In the genomic region with DNA sequence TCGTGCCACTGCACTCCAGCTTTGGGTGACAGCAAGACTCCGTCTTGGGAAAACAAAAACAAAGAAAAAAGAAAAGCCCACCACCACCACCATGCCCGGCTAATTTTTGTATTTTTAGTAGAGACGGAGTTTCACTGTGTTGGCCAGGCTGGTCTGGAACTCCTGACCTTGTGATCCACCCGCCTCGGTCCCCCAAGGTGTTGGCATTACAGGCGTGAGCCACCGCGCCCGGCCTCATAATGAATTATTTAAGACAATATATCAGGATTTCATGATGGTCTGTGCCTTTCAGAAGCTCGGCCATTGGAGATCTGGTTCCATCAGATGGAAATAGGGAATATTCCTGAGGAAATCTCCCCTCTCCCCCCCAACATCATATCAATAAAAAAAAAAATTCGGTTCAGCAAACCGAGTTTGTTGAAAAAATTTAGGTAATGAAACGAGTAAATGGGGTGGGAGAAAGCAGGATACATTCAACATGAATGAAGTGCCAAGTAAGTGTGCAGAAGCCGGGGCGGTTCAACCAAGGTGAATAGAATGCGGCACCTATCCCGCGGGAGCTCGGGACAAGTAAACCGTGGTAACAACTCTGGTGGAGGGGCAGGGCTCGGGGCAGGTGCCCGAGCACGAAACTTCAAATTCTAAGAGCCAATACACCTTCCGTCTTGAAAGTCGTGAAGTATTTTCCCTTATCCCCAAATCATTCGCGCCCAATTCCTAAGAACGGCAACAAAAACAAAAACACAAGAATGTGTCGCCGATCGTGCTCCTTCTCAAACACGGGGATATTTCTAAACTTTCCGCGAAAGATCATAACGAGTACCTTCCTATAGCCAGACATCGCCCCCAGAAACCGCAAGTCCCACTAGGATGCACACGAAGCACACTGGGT, we compare ENCODE assay signal across 7 cellular contexts. TPM values are rescaled to one million over a fixed set of nuclear protein-coding genes. Genes with fewer than 3 reads are reported as not detected.
DNase-seq lines count a peak whose midpoint lies in the region; ATAC-seq and TF ChIP-seq lines count a peak whose summit lies in the region.

No MANE protein-coding gene starts in this region.

- H3K9me3 ChIP-seq in HEK293 (ENCODE audit: control insufficient read depth, insufficient read depth, low read depth, low read length) (no peaks in the 10 kb centered on the region), esophagus muscularis mucosa (no peaks in the 10 kb centered on the region), parathyroid adenoma (ENCODE audit: control insufficient read depth, low read length) (no peaks in the 10 kb centered on the region)

- POLR2A ChIA-PET in HEK293 (lab: Yijun Ruan, JAX) = interaction anchor here (1.3 to 2.6 kb wide), 3 partner anchors 14 to 73 kb away, joined by 4 to 42 read pairs (median 24); partner anchors contain the start of genes CTPS2 and SYAP1

- TF ChIP-seq CTCF in HEK293 (tag by site-specific recombination; IDR thresholded peaks at IDR 0.05) (no peak), esophagus muscularis mucosa (IDR thresholded peaks at IDR 0.05) (no peak), parathyroid adenoma (IDR thresholded peaks at IDR 0.05) (no peak)

- peak overlapping the region; percentile 63 for H3K4me3 ChIP-seq in HEK293 (ENCODE audit: low read depth, low read length)
- H3K4me3 ChIP-seq in esophagus muscularis mucosa = peak overlapping the region; percentile 72 to 97 (median 80)
- peak overlapping the region; percentile 74 for H3K4me3 ChIP-seq in parathyroid adenoma (ENCODE audit: low read depth, low read length)

- 16% methylated on average over 38 of the region's 39 CpGs for WGBS in esophagus muscularis mucosa

- intact Hi-C loops in esophagus muscularis mucosa (cut with DNase I) = loop anchor here (5.0 kb wide), 2 partner anchors 63 to 82 kb away; no protein-coding TSS in a partner anchor

- H3K79me2 ChIP-seq in parathyroid adenoma = no peaks in the 10 kb centered on the region

- H3K9ac ChIP-seq in parathyroid adenoma = no peak overlapping the region

- H3K4me2 ChIP-seq in parathyroid adenoma (ENCODE audit: low read length) = peak overlapping the region; percentile 71

- H3K4me1 ChIP-seq in HEK293 (ENCODE audit: control insufficient read depth, insufficient read depth, low read length) (peaks cover 10% of the 10 kb centered on the region; the same call in 1 of the 2 replicates), esophagus muscularis mucosa (peaks cover 11 to 26% (median 16%) of the 10 kb centered on the region in 4 donors), parathyroid adenoma (no peaks in the 10 kb centered on the region)

- TF ChIP-seq EP300 in esophagus muscularis mucosa (IDR thresholded peaks at IDR 0.05) = no peak

- H3K27me3 ChIP-seq in esophagus muscularis mucosa (no peaks in the 10 kb centered on the region), parathyroid adenoma (ENCODE audit: control insufficient read depth, insufficient read depth, low read length) (no peaks in the 10 kb centered on the region)

- ATAC-seq in SK-N-SH treated with all-trans-retinoic acid at 6 μM for 48 hours = peak; percentile 21
- ATAC-seq in GM19023 (IDR thresholded peaks at IDR 0.05; ENCODE audit: unreplicated experiment) = no peak

- TF ChIP-seq POLR2A in esophagus muscularis mucosa (IDR thresholded peaks at IDR 0.05; ENCODE audit: low read depth) = no peak

- peaks cover 4 to 9% of the 10 kb centered on the region in 2 experiments; a peak in 2 of 3 replicates for H3K36me3 ChIP-seq in HEK293 (ENCODE audit: control insufficient read depth in 2 of 2, insufficient read depth in 1 of 2, low read length in 2 of 2)
- H3K36me3 ChIP-seq in esophagus muscularis mucosa = peaks cover 0 to under 1% (median 0%) of the 10 kb centered on the region in 4 donors
- no peaks in the 10 kb centered on the region for H3K36me3 ChIP-seq in parathyroid adenoma (ENCODE audit: control insufficient read depth, insufficient read depth, low read length)

- CTCF ChIA-PET in HEK293 (lab: Yijun Ruan, JAX) = no interaction called here

- H3K27ac ChIP-seq in HEK293 (ENCODE audit: extremely low read depth, low read depth, low read length) = no peak overlapping the region; the same call in 1 of the 2 replicates
- peak overlapping the region; percentile 61 to 94 (median 90) for H3K27ac ChIP-seq in esophagus muscularis mucosa (replicated peaks in 1 of 4)
- no peak overlapping the region for H3K27ac ChIP-seq in parathyroid adenoma

- H2AFZ ChIP-seq in parathyroid adenoma = peak overlapping the region; percentile 81

- DNase-seq in esophagus muscularis mucosa (ENCODE audit: extremely low spot score) (no peak), NCI-H1105 (lab: John Stamatoyannopoulos, UW) (no peak), CD1c-positive myeloid dendritic cell (ENCODE audit: extremely low spot score) (no peak)

TF ChIP-seq in HEK293, 187 proteins besides CTCF, POLR2A, EP300 and RAD21 (continues in another document):
- TF ChIP-seq ZNF513 (tag by site-specific recombination; IDR thresholded peaks at IDR 0.05) (no peak), ZNF426 (tag by site-specific recombination; IDR thresholded peaks at IDR 0.05) (no peak), YY2 (tag by site-specific recombination; IDR thresholded peaks at IDR 0.05) (no peak), ZNF24 (tag by site-specific recombination; IDR thresholded peaks at IDR 0.05) (no peak), ZNF175 (tag by site-specific recombination; IDR thresholded peaks at IDR 0.05) (no peak), ZNF571 (tag by site-specific recombination; IDR thresholded peaks at IDR 0.05) (no peak), ZNF600 (tag by site-specific recombination; IDR thresholded peaks at IDR 0.05) (peak; percentile 80), ZNF335 (tag by site-specific recombination; conservative IDR thresholded peaks at IDR 0.05) (peak; percentile 91), BCL6B (tag by site-specific recombination; IDR thresholded peaks at IDR 0.05) (no peak), ZNF223 (tag by site-specific recombination; IDR thresholded peaks at IDR 0.05) (no peak), ZNF747 (tag by site-specific recombination; IDR thresholded peaks at IDR 0.05) (no peak)

TF ChIP-seq in SK-N-SH treated with all-trans-retinoic acid at 6 μM for 48 hours, 23 proteins besides CTCF, POLR2A, EP300 and RAD21:
- TF ChIP-seq ZFP30 (CRISPR knock-in tag; IDR thresholded peaks at IDR 0.05) (no peak), ZC3H10 (CRISPR knock-in tag; IDR thresholded peaks at IDR 0.05) (no peak), ARNTL (CRISPR knock-in tag; IDR thresholded peaks at IDR 0.05; ENCODE audit: borderline replicate concordance, low read depth) (no peak), TOX (CRISPR knock-in tag; IDR thresholded peaks at IDR 0.05; ENCODE audit: borderline replicate concordance) (no peak), SNAI2 (CRISPR knock-in tag; IDR thresholded peaks at IDR 0.05) (no peak), OSR1 (CRISPR knock-in tag; IDR thresholded peaks at IDR 0.05) (no peak), CSDC2 (CRISPR knock-in tag; IDR thresholded peaks at IDR 0.05) (no peak)
TF ChIP-seq in SK-N-SH treated with all-trans-retinoic acid at 6 μM for 48 hours: peak in this region for 0.

RNA-seq across cellular contexts. Expression of gene TXLNG, which starts 0.8 kb away (rescaled TPM):
- total RNA-seq in esophagus muscularis mucosa = 10 to 100 TPM in 3 of 4 donors, 1 to 10 TPM in 1; 9.6 to 13.6 (median 11.9) TPM

Comparison
In these comparisons a context has a peak if more than half of its experiments do, and no peak if none do; other contexts are left out.
1. H3K27ac ChIP-seq: peak in esophagus muscularis mucosa (4 of 4); none in HEK293 (single experiment) and parathyroid adenoma (single experiment).
2. Peak in every context shown above with its lines, with median percentiles within 50 percentile points of each other: H3K4me3 ChIP-seq.